ENCODE assay signal across 28 cellular contexts in the genomic region with DNA sequence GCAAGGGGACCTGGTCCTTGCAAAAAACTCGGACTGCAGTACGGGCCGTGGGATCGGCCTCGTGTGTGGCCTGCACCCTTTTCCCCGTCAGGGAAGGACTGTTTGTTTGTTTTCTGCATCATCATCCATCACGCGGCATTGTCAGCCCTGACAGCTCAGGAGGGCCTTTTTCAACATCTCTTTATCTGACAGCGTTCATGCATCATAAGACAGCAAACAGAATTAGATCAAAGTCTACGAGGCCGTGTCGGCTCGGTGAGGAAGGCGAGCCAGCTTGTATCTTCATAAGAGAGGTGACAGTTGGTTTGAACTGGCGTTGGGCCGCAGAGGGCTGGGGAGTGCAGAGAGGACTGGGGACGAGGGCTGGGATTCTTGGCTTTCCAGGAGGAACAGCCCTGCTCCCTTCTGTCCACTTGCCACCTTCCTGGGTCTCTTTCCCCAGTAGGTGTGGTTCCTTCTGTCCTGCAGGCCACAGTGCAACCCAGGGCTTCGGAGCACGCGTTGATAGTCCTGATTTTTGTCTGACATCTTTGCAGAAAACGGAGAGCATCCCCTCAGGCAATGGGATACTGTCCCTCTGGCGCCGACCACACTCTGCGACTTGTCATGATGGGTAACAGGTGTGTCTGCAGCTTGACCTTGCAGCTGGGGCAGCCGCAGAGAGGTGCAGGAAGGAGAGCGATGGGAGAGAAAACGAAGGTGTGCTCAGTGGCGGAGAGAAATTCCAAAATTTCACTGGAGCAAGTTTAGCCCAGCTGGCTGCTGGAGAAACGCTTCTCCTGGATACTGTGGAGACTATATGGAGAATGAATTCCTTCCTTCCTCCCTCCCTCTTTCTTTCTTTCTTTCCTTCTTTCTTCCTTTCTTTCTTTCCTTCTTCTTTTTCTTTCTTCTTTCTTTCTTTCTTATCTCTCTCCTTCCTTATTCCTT.
DNase-seq lines count a peak whose midpoint lies in the region; ATAC-seq, FAIRE-seq and TF ChIP-seq lines count a peak whose summit lies in the region.
"Had no signal": no experiment of that assay in that cellular context is flagged by ENCODE, and none has a peak within 500 bp of the region (broad histone marks: within the 10 kb centered on the region; RNA-seq: fewer than 3 reads in every experiment).

No MANE protein-coding gene starts in this region.

- H3K36me3 Mint-ChIP-seq in activated CD4-positive, alpha-beta T cell treated with anti-CD3 and anti-CD28 coated beads for 36 hours (ENCODE audit: low read depth), result no peaks in the 10 kb centered on the region
- peaks cover 3% of the 10 kb centered on the region for H3K36me3 Mint-ChIP-seq in activated CD4-positive, alpha-beta T cell treated with anti-CD3 and anti-CD28 coated beads, Interleukin-2, amount 10 ng/mL, durations not matched to agents 24 days and 14 days (ENCODE audit: low read depth)
- H3K36me3 Mint-ChIP-seq in osteocyte (ENCODE audit: unreplicated experiment), result no peaks in the 10 kb centered on the region
- H3K36me3 Mint-ChIP-seq: CD8-positive, alpha-beta T cell; IgD-negative memory B cell; stimulated activated memory B cell treated with anti-CD40 and anti-IgM and Interleukin-4, amounts not matched to agents 10 μg/mL and 1 μg/mL and 100 μg/mL, for 72 hours had no signal

- H2BK20ac ChIP-seq in IMR-90 (ENCODE audit: low read depth, low read length) (no peak overlapping the region), H1 (ENCODE audit: low read length) (no peak overlapping the region; the same call in 1 of the 2 replicates)

- H4K8ac ChIP-seq in IMR-90 (ENCODE audit: low read depth in 2 of 2, low read length in 2 of 2) (no peak overlapping the region), H1 (ENCODE audit: extremely low read depth, insufficient read depth, low read length) (no peak overlapping the region), neuronal stem cell (ENCODE audit: low read depth, low read length) (no peak overlapping the region)

- H3K4me3 Mint-ChIP-seq in activated CD4-positive, alpha-beta T cell treated with anti-CD3 and anti-CD28 coated beads for 36 hours, result no peak overlapping the region
- H3K4me3 Mint-ChIP-seq in activated CD4-positive, alpha-beta T cell treated with anti-CD3 and anti-CD28 coated beads, Interleukin-2, amount 10 ng/mL, durations not matched to agents 24 days and 14 days, result no peak overlapping the region
- H3K4me3 Mint-ChIP-seq in osteocyte (ENCODE audit: unreplicated experiment), result no peak overlapping the region
- H3K4me3 Mint-ChIP-seq: activated T-cell treated with anti-CD3 and anti-CD28 coated beads, Interleukin-2, amount 50 U/mL, for 24 hours; CD8-positive, alpha-beta T cell; IgD-negative memory B cell; neural crest cell; stimulated activated memory B cell treated with anti-CD40 and anti-IgM and Interleukin-4, amounts not matched to agents 10 μg/mL and 1 μg/mL and 100 μg/mL, for 72 hours had no signal

- H3K9me3 Mint-ChIP-seq in activated CD4-positive, alpha-beta T cell treated with anti-CD3 and anti-CD28 coated beads for 36 hours (ENCODE audit: low read depth), result peaks cover 11% of the 10 kb centered on the region
- H3K9me3 Mint-ChIP-seq in activated CD4-positive, alpha-beta T cell treated with anti-CD3 and anti-CD28 coated beads, Interleukin-2, amount 10 ng/mL, durations not matched to agents 24 days and 14 days, result peaks cover 29% of the 10 kb centered on the region
- H3K9me3 Mint-ChIP-seq in osteocyte (ENCODE audit: unreplicated experiment), result no peaks in the 10 kb centered on the region

- no peak for TF ChIP-seq EP300 in H1 (IDR thresholded peaks at IDR 0.05; ENCODE audit: borderline replicate concordance in 1 of 2, low read depth in 2 of 2, low read length in 2 of 2)

- in situ Hi-C loops in IMR-90 (cut with MboI; ENCODE audit: low sequenced_read_pairs), result no loop called here

- CTCF ChIA-PET in activated CD4-positive, alpha-beta T cell treated with anti-CD3 and anti-CD28 coated beads for 36 hours (lab: Charles Lee), result no interaction called here
- CTCF ChIA-PET in IMR-90 (lab: Yijun Ruan, JAX) (no interaction called here), H1 (lab: Charles Lee; ENCODE audit: partially characterized antibody) (no interaction called here)

- H3K56ac ChIP-seq in IMR-90 (ENCODE audit: extremely low read depth, insufficient read depth, low read length) (no peak overlapping the region), H1 (replicated peaks; ENCODE audit: insufficient read length, low read depth, low read length) (no peak overlapping the region)

- H4K20me1 ChIP-seq in IMR-90 (ENCODE audit: insufficient read depth, low read length) (no peaks in the 10 kb centered on the region), H1 (replicated peaks in 1 of 2; ENCODE audit: control insufficient read depth in 1 of 2, insufficient read depth in 2 of 2, low read length in 2 of 2) (peaks cover 0 to 5% of the 10 kb centered on the region in 2 experiments)

- peaks cover 3% of the 10 kb centered on the region; the same call in 1 of the 2 replicates for H3K23me2 ChIP-seq in H1 (ENCODE audit: low read depth, low read length)

- FAIRE-seq in H1 (lab: Jason Lieb, UNC), result no peak
- FAIRE-seq: kidney, urothelium cell line had no signal

- TF ChIP-seq POLR2A in IMR-90 (IDR thresholded peaks at IDR 0.05; ENCODE audit: low read depth, low read length) (no peak), H1 (IDR thresholded peaks at IDR 0.05; ENCODE audit: control extremely low read depth in 1 of 2, low read depth in 2 of 2, low read length in 2 of 2) (no peak)

- H3K9me1 ChIP-seq in IMR-90 (ENCODE audit: insufficient read depth, low read length), result no peaks in the 10 kb centered on the region

- no peak overlapping the region for H4K5ac ChIP-seq in IMR-90 (ENCODE audit: low read depth, low read length)
- H4K5ac ChIP-seq in H1 (ENCODE audit: insufficient read length, low read depth, low read length), result no peak overlapping the region

- DNase-seq in activated CD4-positive, alpha-beta T cell treated with anti-CD3 and anti-CD28 coated beads for 36 hours, result peak; percentile 7
- DNase-seq in activated CD4-positive, alpha-beta T cell treated with anti-CD3 and anti-CD28 coated beads, Interleukin-2, amount 10 ng/mL, durations not matched to agents 24 days and 14 days, result no peak
- DNase-seq in IMR-90 (no peak), H1 (ENCODE audit: low read depth in 1 of 2, low spot score in 2 of 2) (no peak), neuronal stem cell (ENCODE audit: low spot score) (no peak), germinal center (ENCODE audit: low spot score) (no peak), NCI-H2196 (lab: John Stamatoyannopoulos, UW; ENCODE audit: unreplicated experiment) (no peak), osteocyte (ENCODE audit: extremely low spot score, unreplicated experiment) (no peak)
- DNase-seq: activated T-cell treated with anti-CD3 and anti-CD28 coated beads, Interleukin-2, amount 50 U/mL, for 24 hours; brain microvascular endothelial cell; CD8-positive, alpha-beta T cell; DMS153; glutamatergic neuron; kidney; lower lobe of right lung; NCI-H1092; NCI-H187; stimulated activated CD4-positive, alpha-beta T cell treated with anti-CD3 and anti-CD28 coated beads, Interleukin-4, amount 100 ng/mL, for 24 hours; T-helper 1 cell had no signal

- H3K4ac ChIP-seq in IMR-90 (ENCODE audit: low read depth, low read length), result no peak overlapping the region
- no peak overlapping the region for H3K4ac ChIP-seq in H1 (replicated peaks; ENCODE audit: insufficient read length, low read depth, low read length)
- H3K4ac ChIP-seq in neuronal stem cell (ENCODE audit: low read length), result no peak overlapping the region

- H3K27ac Mint-ChIP-seq in activated CD4-positive, alpha-beta T cell treated with anti-CD3 and anti-CD28 coated beads for 36 hours, result no peak overlapping the region
- no peak overlapping the region for H3K27ac Mint-ChIP-seq in activated CD4-positive, alpha-beta T cell treated with anti-CD3 and anti-CD28 coated beads, Interleukin-2, amount 10 ng/mL, durations not matched to agents 24 days and 14 days
- no peak overlapping the region for H3K27ac Mint-ChIP-seq in osteocyte (ENCODE audit: unreplicated experiment)
- H3K27ac Mint-ChIP-seq: activated T-cell treated with anti-CD3 and anti-CD28 coated beads, Interleukin-2, amount 50 U/mL, for 24 hours; CD8-positive, alpha-beta T cell; progenitor cell of endocrine pancreas; stimulated activated memory B cell treated with anti-CD40 and anti-IgM and Interleukin-4, amounts not matched to agents 10 μg/mL and 1 μg/mL and 100 μg/mL, for 72 hours had no signal

- no peaks in the 10 kb centered on the region for H3K27me3 Mint-ChIP-seq in activated CD4-positive, alpha-beta T cell treated with anti-CD3 and anti-CD28 coated beads for 36 hours
- no peaks in the 10 kb centered on the region for H3K27me3 Mint-ChIP-seq in activated CD4-positive, alpha-beta T cell treated with anti-CD3 and anti-CD28 coated beads, Interleukin-2, amount 10 ng/mL, durations not matched to agents 24 days and 14 days
- no peaks in the 10 kb centered on the region for H3K27me3 Mint-ChIP-seq in osteocyte (ENCODE audit: unreplicated experiment)
- H3K27me3 Mint-ChIP-seq: activated T-cell treated with anti-CD3 and anti-CD28 coated beads, Interleukin-2, amount 50 U/mL, for 24 hours; stimulated activated memory B cell treated with anti-CD40 and anti-IgM and Interleukin-4, amounts not matched to agents 10 μg/mL and 1 μg/mL and 100 μg/mL, for 72 hours had no signal

- H3K14ac ChIP-seq in IMR-90 (replicated peaks; ENCODE audit: low read depth, low read length) (no peak overlapping the region), H1 (ENCODE audit: insufficient read length) (no peak overlapping the region), neuronal stem cell (ENCODE audit: low read length) (no peak overlapping the region)

- no peak for ATAC-seq in activated CD4-positive, alpha-beta T cell treated with anti-CD3 and anti-CD28 coated beads for 36 hours
- ATAC-seq in IMR-90 (ENCODE audit: low read depth), result no peak
- ATAC-seq: activated CD4-positive, CD25-positive, alpha-beta regulatory T cell treated with anti-CD3 and anti-CD28 coated beads, Interleukin-2, amount 50 U/mL, for 24 hours; CD8-positive, alpha-beta T cell; lower lobe of right lung; sciatic nerve; stimulated activated memory B cell treated with anti-CD40 and anti-IgM and Interleukin-4, amounts not matched to agents 10 μg/mL and 1 μg/mL and 100 μg/mL, for 72 hours had no signal

- H3K27me3 ChIP-seq in IMR-90 (ENCODE audit: control insufficient read depth, insufficient read depth, low read length) (no peaks in the 10 kb centered on the region), H1 (replicated peaks in 1 of 4; ENCODE audit: control insufficient read depth in 3 of 4, extremely low read depth in 1 of 4, insufficient read depth in 3 of 4, low read length in 3 of 4) (no peaks in the 10 kb centered on the region), neuronal stem cell (ENCODE audit: control insufficient read depth in 3 of 3, insufficient read depth in 3 of 3, low read depth in 1 of 3, low read length in 3 of 3) (peaks cover 0 to 9% (median 0%) of the 10 kb centered on the region in 3 experiments)
- H3K27me3 ChIP-seq: brain microvascular endothelial cell had no signal

- H3K79me1 ChIP-seq in IMR-90 (ENCODE audit: low read depth in 1 of 2, low read length in 2 of 2), result no peaks in the 10 kb centered on the region
- no peaks in the 10 kb centered on the region for H3K79me1 ChIP-seq in H1 (ENCODE audit: low read depth, low read length)
- no peaks in the 10 kb centered on the region for H3K79me1 ChIP-seq in neuronal stem cell (ENCODE audit: low read depth, low read length)

- H2BK15ac ChIP-seq in IMR-90 (ENCODE audit: low read depth, low read length), result no peak overlapping the region
- no peak overlapping the region; the same call in 1 of the 2 replicates for H2BK15ac ChIP-seq in H1 (ENCODE audit: low read length)
- H2BK15ac ChIP-seq in neuronal stem cell (ENCODE audit: low read length), result no peak overlapping the region

- no peak overlapping the region for H2AK9ac ChIP-seq in IMR-90 (replicated peaks; ENCODE audit: low read depth, low read length, poor library complexity)

- H3K23ac ChIP-seq in IMR-90 (ENCODE audit: low read depth, low read length) (no peak overlapping the region), H1 (ENCODE audit: insufficient read length) (no peak overlapping the region), neuronal stem cell (ENCODE audit: low read depth, low read length, poor library complexity) (no peak overlapping the region)

- H4K91ac ChIP-seq in IMR-90 (ENCODE audit: insufficient read depth, low read depth, low read length) (no peak overlapping the region), H1 (replicated peaks; ENCODE audit: insufficient read length, low read length) (no peak overlapping the region), neuronal stem cell (ENCODE audit: low read depth, low read length, poor library complexity) (no peak overlapping the region)

- no peak overlapping the region for H2BK5ac ChIP-seq in IMR-90 (ENCODE audit: low read depth, low read length, poor library complexity, severe bottlenecking)
- H2BK5ac ChIP-seq in H1 (ENCODE audit: low read depth, low read length), result no peak overlapping the region
- no peak overlapping the region for H2BK5ac ChIP-seq in neuronal stem cell (ENCODE audit: low read length)

- POLR2A ChIA-PET in activated CD4-positive, alpha-beta T cell treated with anti-CD3 and anti-CD28 coated beads for 36 hours (lab: Charles Lee), result no interaction called here
- POLR2A ChIA-PET in IMR-90 (lab: Charles Lee; ENCODE audit: unreplicated experiment) (no interaction called here), H1 (lab: Charles Lee; ENCODE audit: partially characterized antibody) (no interaction called here)

- no peak overlapping the region for H3K4me3 ChIP-seq in IMR-90 (ENCODE audit: insufficient read depth, low read depth, low read length)
- no peak overlapping the region for H3K4me3 ChIP-seq in H1 (ENCODE audit: extremely low read depth in 1 of 4, insufficient read depth in 2 of 4, low read depth in 3 of 4, low read length in 4 of 4)
- H3K4me3 ChIP-seq in neuronal stem cell (ENCODE audit: low read length in 2 of 2), result no peak overlapping the region
- H3K4me3 ChIP-seq: lower lobe of right lung had no signal

- H3K9ac ChIP-seq in IMR-90 (ENCODE audit: low read depth, low read length), result no peak overlapping the region
- no peak overlapping the region for H3K9ac ChIP-seq in H1 (replicated peaks in 1 of 4; ENCODE audit: extremely low read depth in 1 of 4, low read depth in 3 of 4, low read length in 3 of 4)
- no peak overlapping the region for H3K9ac ChIP-seq in neuronal stem cell (ENCODE audit: low read depth, low read length, poor library complexity)

- no peaks in the 10 kb centered on the region for H3K4me1 ChIP-seq in IMR-90 (ENCODE audit: control insufficient read depth, insufficient read depth, low read length)
- peaks cover 5 to 15% (median 5%) of the 10 kb centered on the region in 4 experiments; a peak in 6 of 7 replicates for H3K4me1 ChIP-seq in H1 (replicated peaks in 1 of 4; ENCODE audit: control insufficient read depth in 3 of 4, insufficient read depth in 4 of 4, low read length in 3 of 4)
- no peaks in the 10 kb centered on the region for H3K4me1 ChIP-seq in neuronal stem cell (ENCODE audit: control insufficient read depth in 2 of 2, insufficient read depth in 1 of 2, low read depth in 1 of 2, low read length in 2 of 2)
- H3K4me1 ChIP-seq: lower lobe of right lung had no signal

- H3K18ac ChIP-seq in IMR-90 (ENCODE audit: low read depth, low read length) (no peak overlapping the region), H1 (ENCODE audit: extremely low read depth, low read length) (no peak overlapping the region), neuronal stem cell (ENCODE audit: low read length) (peak overlapping the region; percentile 53)

- H3K9me3 ChIP-seq in IMR-90 (ENCODE audit: control insufficient read depth, insufficient read depth, low read length) (peaks cover 29% of the 10 kb centered on the region), H1 (ENCODE audit: insufficient read depth in 2 of 2, low read depth in 1 of 2, low read length in 1 of 2) (peaks cover 0 to 3% of the 10 kb centered on the region in 2 experiments; a peak in 1 of 4 replicates), neuronal stem cell (replicated peaks in 1 of 2; ENCODE audit: control insufficient read depth in 2 of 2, insufficient read depth in 1 of 2, low read depth in 1 of 2, low read length in 2 of 2) (peaks cover 0 to 5% of the 10 kb centered on the region in 2 donors)

- TF ChIP-seq RAD21 in IMR-90 (IDR thresholded peaks at IDR 0.05; ENCODE audit: low read length) (no peak), H1 (IDR thresholded peaks at IDR 0.05 in 1 of 2, conservative IDR thresholded peaks at IDR 0.05 in 1 of 2; ENCODE audit: low read depth in 2 of 2, low read length in 2 of 2) (no peak)

- 13% methylated on average over 6 of the region's 29 CpGs; no CpG with 5 or more reads in 1 of the 2 experiments for WGBS in IMR-90 (ENCODE audit: extremely low coverage in 2 of 2, insufficient read length in 1 of 2), 2 experiments
- WGBS in H1 (ENCODE audit: extremely low coverage in 1 of 2, insufficient coverage in 1 of 2, insufficient read length in 1 of 2, insufficient replicate concordance in 2 of 2, low coverage in 1 of 2, low lambda C conversion rate in 2 of 2, missing lambda C conversion rate in 1 of 2), 2 experiments, result 78% methylated on average over 29 of the region's 29 CpGs; no CpG with 5 or more reads in 1 of the 2 experiments
- no CpG with 5 or more reads among the region's 29 CpGs for WGBS in neuronal stem cell (ENCODE audit: extremely low coverage in 2 of 2, insufficient read length in 2 of 2, insufficient replicate concordance in 1 of 2), 2 donors

- BruUV-seq in IMR-90 (replicated peaks; lab: Mats Ljungman, UMichigan), result no TSS peak

- H3K4me2 ChIP-seq in IMR-90 (ENCODE audit: low read depth, low read length) (no peak overlapping the region), H1 (ENCODE audit: insufficient read depth in 1 of 2, low read depth in 2 of 2, low read length in 2 of 2) (no peak overlapping the region), neuronal stem cell (ENCODE audit: insufficient read depth, low read length, poor library complexity, severe bottlenecking) (no peak overlapping the region)

- dilution Hi-C loops in IMR-90 (cut with HindIII; ENCODE audit: low sequenced_read_pairs, unreplicated experiment), result no loop called here

- TF ChIP-seq CTCF in IMR-90 (conservative IDR thresholded peaks at IDR 0.05; ENCODE audit: low read depth, low read length), result no peak
- TF ChIP-seq CTCF in H1 (IDR thresholded peaks at IDR 0.05; ENCODE audit: control extremely low read depth in 1 of 3, insufficient read depth in 1 of 3, low read depth in 1 of 3, low read length in 3 of 3), result no peak
- no peak for TF ChIP-seq CTCF in osteocyte (IDR thresholded peaks at IDR 0.05)

- H3K4me1 Mint-ChIP-seq in activated CD4-positive, alpha-beta T cell treated with anti-CD3 and anti-CD28 coated beads for 36 hours, result no peaks in the 10 kb centered on the region
- no peaks in the 10 kb centered on the region for H3K4me1 Mint-ChIP-seq in activated CD4-positive, alpha-beta T cell treated with anti-CD3 and anti-CD28 coated beads, Interleukin-2, amount 10 ng/mL, durations not matched to agents 24 days and 14 days
- no peaks in the 10 kb centered on the region for H3K4me1 Mint-ChIP-seq in osteocyte (ENCODE audit: unreplicated experiment)
- H3K4me1 Mint-ChIP-seq: IgD-negative memory B cell; stimulated activated memory B cell treated with anti-CD40 and anti-IgM and Interleukin-4, amounts not matched to agents 10 μg/mL and 1 μg/mL and 100 μg/mL, for 72 hours had no signal

- H2BK120ac ChIP-seq in IMR-90 (ENCODE audit: low read depth, low read length), result no peak overlapping the region
- H2BK120ac ChIP-seq in H1 (replicated peaks; ENCODE audit: low read depth, low read length), result no peak overlapping the region
- no peak overlapping the region for H2BK120ac ChIP-seq in neuronal stem cell (ENCODE audit: low read depth, low read length)

- H3K36me3 ChIP-seq in IMR-90 (ENCODE audit: control insufficient read depth, insufficient read depth, low read length) (no peaks in the 10 kb centered on the region), H1 (ENCODE audit: control insufficient read depth in 2 of 4, insufficient read depth in 4 of 4, low read length in 3 of 4) (no peaks in the 10 kb centered on the region), neuronal stem cell (replicated peaks in 1 of 2; ENCODE audit: control insufficient read depth in 2 of 2, insufficient read depth in 2 of 2, low read length in 2 of 2) (no peaks in the 10 kb centered on the region)
- H3K36me3 ChIP-seq: brain microvascular endothelial cell, lower lobe of right lung had no signal

- H2AK5ac ChIP-seq in IMR-90 (ENCODE audit: low read depth, low read length) (no peak overlapping the region), H1 (ENCODE audit: low read depth, low read length) (no peak overlapping the region), neuronal stem cell (ENCODE audit: low read depth, low read length) (no peak overlapping the region)

- peak overlapping the region; percentile 32 for H2AFZ ChIP-seq in IMR-90 (replicated peaks; ENCODE audit: low read length, poor library complexity)
- no peak overlapping the region; the same call in 1 of the 2 replicates for H2AFZ ChIP-seq in H1 (ENCODE audit: low read length)
- peak overlapping the region; percentile 45 for H2AFZ ChIP-seq in neuronal stem cell (ENCODE audit: low read length)

- no peak overlapping the region for H3K27ac ChIP-seq in IMR-90 (ENCODE audit: insufficient read depth, low read length)
- H3K27ac ChIP-seq in H1 (ENCODE audit: low read depth, low read length), result no peak overlapping the region
- H3K27ac ChIP-seq in neuronal stem cell (replicated peaks; ENCODE audit: low read length), result no peak overlapping the region
- H3K27ac ChIP-seq: 22Rv1, brain microvascular endothelial cell, epithelial cell of prostate, lower lobe of right lung had no signal

- H2BK12ac ChIP-seq in H1 (ENCODE audit: low read depth, low read length) (peak overlapping the region; percentile 35; the same call in 1 of the 2 replicates), neuronal stem cell (ENCODE audit: low read length) (no peak overlapping the region)

- intact Hi-C loops in activated CD4-positive, alpha-beta T cell treated with anti-CD3 and anti-CD28 coated beads for 36 hours (cut with DNase I, micrococcal nuclease), result no loop called here
- intact Hi-C loops in activated CD4-positive, alpha-beta T cell treated with anti-CD3 and anti-CD28 coated beads, Interleukin-2, amount 10 ng/mL, durations not matched to agents 24 days and 14 days (cut with micrococcal nuclease), result no loop called here
- intact Hi-C loops in IMR-90 (cut with micrococcal nuclease), result no loop called here

- H3K79me2 ChIP-seq in H1 (ENCODE audit: control insufficient read depth in 1 of 2, insufficient read depth in 2 of 2, low read length in 2 of 2), result peaks cover 0 to 4% of the 10 kb centered on the region in 2 experiments; a peak in 1 of 4 replicates
